In genomic region chr16:72149676-72150464, GRCh38 we compare ENCODE assay signal across 2 cellular contexts.
TF ChIP-seq lines count a peak whose summit lies in the region.

No MANE protein-coding gene starts in this region.

TF ChIP-seq in HepG2, 621 proteins besides CTCF, POLR2A, EP300 and RAD21 (continues in another document):
- peak; percentile 59; the same call in 1 of the 2 replicates for TF ChIP-seq CEBPB (IDR thresholded peaks at IDR 0.05; ENCODE audit: borderline replicate concordance, low read depth, low read length)
- TF ChIP-seq ZNF720 (CRISPR knock-in tag; IDR thresholded peaks at IDR 0.05): no peak
- TF ChIP-seq MAFK (conservative IDR thresholded peaks at IDR 0.05 in 1 of 2, IDR thresholded peaks at IDR 0.05 in 1 of 2; ENCODE audit: low read length in 2 of 2): no peak
- no peak for TF ChIP-seq ZNF609 (CRISPR knock-in tag; IDR thresholded peaks at IDR 0.05; ENCODE audit: borderline replicate concordance)
- TF ChIP-seq WIZ (CRISPR knock-in tag; IDR thresholded peaks at IDR 0.05): no peak
- peak; percentile 70 for TF ChIP-seq STAG1 (CRISPR knock-in tag; IDR thresholded peaks at IDR 0.05)
- no peak for TF ChIP-seq PAWR (CRISPR knock-in tag; IDR thresholded peaks at IDR 0.05; ENCODE audit: borderline replicate concordance)
- no peak for TF ChIP-seq TGIF2 (CRISPR knock-in tag; IDR thresholded peaks at IDR 0.05)
- TF ChIP-seq ZSCAN20 (CRISPR knock-in tag; IDR thresholded peaks at IDR 0.05; ENCODE audit: borderline replicate concordance): no peak
- TF ChIP-seq TCF12 (IDR thresholded peaks at IDR 0.05): no peak
- no peak for TF ChIP-seq TCF12 (CRISPR knock-in tag; IDR thresholded peaks at IDR 0.05)
- TF ChIP-seq HDAC6 (IDR thresholded peaks at IDR 0.05; ENCODE audit: low read depth, low read length): no peak
- TF ChIP-seq, protein P1, sequence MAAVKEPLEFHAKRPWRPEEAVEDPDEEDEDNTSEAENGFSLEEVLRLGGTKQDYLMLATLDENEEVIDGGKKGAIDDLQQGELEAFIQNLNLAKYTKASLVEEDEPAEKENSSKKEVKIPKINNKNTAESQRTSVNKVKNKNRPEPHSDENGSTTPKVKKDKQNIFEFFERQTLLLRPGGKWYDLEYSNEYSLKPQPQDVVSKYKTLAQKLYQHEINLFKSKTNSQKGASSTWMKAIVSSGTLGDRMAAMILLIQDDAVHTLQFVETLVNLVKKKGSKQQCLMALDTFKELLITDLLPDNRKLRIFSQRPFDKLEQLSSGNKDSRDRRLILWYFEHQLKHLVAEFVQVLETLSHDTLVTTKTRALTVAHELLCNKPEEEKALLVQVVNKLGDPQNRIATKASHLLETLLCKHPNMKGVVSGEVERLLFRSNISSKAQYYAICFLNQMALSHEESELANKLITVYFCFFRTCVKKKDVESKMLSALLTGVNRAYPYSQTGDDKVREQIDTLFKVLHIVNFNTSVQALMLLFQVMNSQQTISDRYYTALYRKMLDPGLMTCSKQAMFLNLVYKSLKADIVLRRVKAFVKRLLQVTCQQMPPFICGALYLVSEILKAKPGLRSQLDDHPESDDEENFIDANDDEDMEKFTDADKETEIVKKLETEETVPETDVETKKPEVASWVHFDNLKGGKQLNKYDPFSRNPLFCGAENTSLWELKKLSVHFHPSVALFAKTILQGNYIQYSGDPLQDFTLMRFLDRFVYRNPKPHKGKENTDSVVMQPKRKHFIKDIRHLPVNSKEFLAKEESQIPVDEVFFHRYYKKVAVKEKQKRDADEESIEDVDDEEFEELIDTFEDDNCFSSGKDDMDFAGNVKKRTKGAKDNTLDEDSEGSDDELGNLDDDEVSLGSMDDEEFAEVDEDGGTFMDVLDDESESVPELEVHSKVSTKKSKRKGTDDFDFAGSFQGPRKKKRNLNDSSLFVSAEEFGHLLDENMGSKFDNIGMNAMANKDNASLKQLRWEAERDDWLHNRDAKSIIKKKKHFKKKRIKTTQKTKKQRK (IDR thresholded peaks at IDR 0.05; ENCODE audit: low read length): no peak
- TF ChIP-seq THAP11 (CRISPR knock-in tag; IDR thresholded peaks at IDR 0.05): no peak
- TF ChIP-seq ZNF674 (CRISPR knock-in tag; IDR thresholded peaks at IDR 0.05; ENCODE audit: low read depth): no peak
- TF ChIP-seq ZNF597 (CRISPR knock-in tag; IDR thresholded peaks at IDR 0.05): no peak
- no peak for TF ChIP-seq ZC3H13 (CRISPR knock-in tag; IDR thresholded peaks at IDR 0.05)
- TF ChIP-seq FOSL2 (CRISPR knock-in tag; IDR thresholded peaks at IDR 0.05): no peak
- TF ChIP-seq MYPOP (CRISPR knock-in tag; IDR thresholded peaks at IDR 0.05): no peak
- TF ChIP-seq TAF15 (IDR thresholded peaks at IDR 0.05; ENCODE audit: low read depth, low read length, poor library complexity, severe bottlenecking): no peak
- peak; percentile 62; the same call in 1 of the 2 replicates for TF ChIP-seq CEBPG (CRISPR knock-in tag; IDR thresholded peaks at IDR 0.05)
- peak; percentile 56; the same call in 1 of the 2 replicates for TF ChIP-seq SMC3 (IDR thresholded peaks at IDR 0.05; ENCODE audit: low read length)
- TF ChIP-seq MTA1 (CRISPR knock-in tag; IDR thresholded peaks at IDR 0.05; ENCODE audit: borderline replicate concordance): no peak

TF ChIP-seq in WTC11, 78 proteins besides CTCF, POLR2A, EP300 and RAD21:
- TF ChIP-seq JAZF1 (CRISPR knock-in tag; IDR thresholded peaks at IDR 0.05): no peak
- no peak for TF ChIP-seq ZSCAN18 (CRISPR knock-in tag; IDR thresholded peaks at IDR 0.05)
- no peak for TF ChIP-seq NFYB (CRISPR knock-in tag; conservative IDR thresholded peaks at IDR 0.05; ENCODE audit: low read depth)
- TF ChIP-seq ZNF138 (CRISPR knock-in tag; conservative IDR thresholded peaks at IDR 0.05): no peak
- TF ChIP-seq ESRRA (CRISPR knock-in tag; IDR thresholded peaks at IDR 0.05; ENCODE audit: borderline replicate concordance): no peak
- TF ChIP-seq, protein P2, sequence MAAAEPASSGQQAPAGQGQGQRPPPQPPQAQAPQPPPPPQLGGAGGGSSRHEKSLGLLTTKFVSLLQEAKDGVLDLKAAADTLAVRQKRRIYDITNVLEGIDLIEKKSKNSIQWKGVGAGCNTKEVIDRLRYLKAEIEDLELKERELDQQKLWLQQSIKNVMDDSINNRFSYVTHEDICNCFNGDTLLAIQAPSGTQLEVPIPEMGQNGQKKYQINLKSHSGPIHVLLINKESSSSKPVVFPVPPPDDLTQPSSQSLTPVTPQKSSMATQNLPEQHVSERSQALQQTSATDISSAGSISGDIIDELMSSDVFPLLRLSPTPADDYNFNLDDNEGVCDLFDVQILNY (CRISPR knock-in tag; IDR thresholded peaks at IDR 0.05): no peak
- TF ChIP-seq, protein P3, sequence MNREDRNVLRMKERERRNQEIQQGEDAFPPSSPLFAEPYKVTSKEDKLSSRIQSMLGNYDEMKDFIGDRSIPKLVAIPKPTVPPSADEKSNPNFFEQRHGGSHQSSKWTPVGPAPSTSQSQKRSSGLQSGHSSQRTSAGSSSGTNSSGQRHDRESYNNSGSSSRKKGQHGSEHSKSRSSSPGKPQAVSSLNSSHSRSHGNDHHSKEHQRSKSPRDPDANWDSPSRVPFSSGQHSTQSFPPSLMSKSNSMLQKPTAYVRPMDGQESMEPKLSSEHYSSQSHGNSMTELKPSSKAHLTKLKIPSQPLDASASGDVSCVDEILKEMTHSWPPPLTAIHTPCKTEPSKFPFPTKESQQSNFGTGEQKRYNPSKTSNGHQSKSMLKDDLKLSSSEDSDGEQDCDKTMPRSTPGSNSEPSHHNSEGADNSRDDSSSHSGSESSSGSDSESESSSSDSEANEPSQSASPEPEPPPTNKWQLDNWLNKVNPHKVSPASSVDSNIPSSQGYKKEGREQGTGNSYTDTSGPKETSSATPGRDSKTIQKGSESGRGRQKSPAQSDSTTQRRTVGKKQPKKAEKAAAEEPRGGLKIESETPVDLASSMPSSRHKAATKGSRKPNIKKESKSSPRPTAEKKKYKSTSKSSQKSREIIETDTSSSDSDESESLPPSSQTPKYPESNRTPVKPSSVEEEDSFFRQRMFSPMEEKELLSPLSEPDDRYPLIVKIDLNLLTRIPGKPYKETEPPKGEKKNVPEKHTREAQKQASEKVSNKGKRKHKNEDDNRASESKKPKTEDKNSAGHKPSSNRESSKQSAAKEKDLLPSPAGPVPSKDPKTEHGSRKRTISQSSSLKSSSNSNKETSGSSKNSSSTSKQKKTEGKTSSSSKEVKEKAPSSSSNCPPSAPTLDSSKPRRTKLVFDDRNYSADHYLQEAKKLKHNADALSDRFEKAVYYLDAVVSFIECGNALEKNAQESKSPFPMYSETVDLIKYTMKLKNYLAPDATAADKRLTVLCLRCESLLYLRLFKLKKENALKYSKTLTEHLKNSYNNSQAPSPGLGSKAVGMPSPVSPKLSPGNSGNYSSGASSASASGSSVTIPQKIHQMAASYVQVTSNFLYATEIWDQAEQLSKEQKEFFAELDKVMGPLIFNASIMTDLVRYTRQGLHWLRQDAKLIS (CRISPR knock-in tag; IDR thresholded peaks at IDR 0.05; ENCODE audit: borderline replicate concordance): no peak
- TF ChIP-seq FOXJ3 (CRISPR knock-in tag; IDR thresholded peaks at IDR 0.05; ENCODE audit: borderline replicate concordance): no peak
- no peak for TF ChIP-seq ZNF416 (CRISPR knock-in tag; IDR thresholded peaks at IDR 0.05)
- TF ChIP-seq ZNF671 (CRISPR knock-in tag; IDR thresholded peaks at IDR 0.05): no peak
- TF ChIP-seq SMAD3 (CRISPR knock-in tag; IDR thresholded peaks at IDR 0.05; ENCODE audit: borderline replicate concordance): no peak
- no peak for TF ChIP-seq GABPB1 (CRISPR knock-in tag; IDR thresholded peaks at IDR 0.05)
- no peak for TF ChIP-seq ZNF219 (CRISPR knock-in tag; IDR thresholded peaks at IDR 0.05; ENCODE audit: borderline replicate concordance)
